In genomic region chr1:1306070-1306660, GRCh38 we compare ENCODE assay signal across 8 cellular contexts. TPM values are rescaled to one million over a fixed set of nuclear protein-coding genes. Genes with fewer than 3 reads are reported as not detected.
A peak's percentile ranks its signal among the peaks of the same experiment; 100 is the strongest.
DNase-seq lines count a peak whose midpoint lies in the region; ATAC-seq and TF ChIP-seq lines count a peak whose summit lies in the region.

No MANE protein-coding gene starts in this region.

- peaks cover 11% of the 10 kb centered on the region for H4K20me1 ChIP-seq in PC-3 (ENCODE audit: low read length)

- no peak overlapping the region for H3K27ac ChIP-seq in PC-3 (ENCODE audit: low read length)
- H3K27ac ChIP-seq in effector memory CD4-positive, alpha-beta T cell (ENCODE audit: insufficient read depth, low read length, poor library complexity, severe bottlenecking): peak overlapping the region; percentile 48
- H3K27ac ChIP-seq in prostate gland: peak overlapping the region; percentile 36 to 55

- peak overlapping the region; percentile 93 for H3K4me2 ChIP-seq in PC-3 (ENCODE audit: low read length)

- H3K9me3 ChIP-seq in PC-3 (ENCODE audit: low read length) (no peaks in the 10 kb centered on the region), prostate gland (no peaks in the 10 kb centered on the region)
- no peaks in the 10 kb centered on the region for H3K9me3 ChIP-seq in effector memory CD4-positive, alpha-beta T cell (ENCODE audit: control insufficient read depth, low read length)

- H2AFZ ChIP-seq in PC-3 (ENCODE audit: low read length): no peak overlapping the region

- H3K27me3 ChIP-seq in PC-3 (ENCODE audit: low read length): no peaks in the 10 kb centered on the region
- no peaks in the 10 kb centered on the region for H3K27me3 ChIP-seq in effector memory CD4-positive, alpha-beta T cell (replicated peaks; ENCODE audit: control insufficient read depth, insufficient read depth, low read length, poor library complexity, severe bottlenecking)
- no peaks in the 10 kb centered on the region for H3K27me3 ChIP-seq in prostate gland (replicated peaks; ENCODE audit: insufficient read depth)

- ATAC-seq in PC-3: no peak
- no peak for ATAC-seq in GM18867 (IDR thresholded peaks at IDR 0.05; ENCODE audit: unreplicated experiment)
- no peak for ATAC-seq in left colon

- H3K9me2 ChIP-seq in PC-3 (replicated peaks; ENCODE audit: low read length): no peaks in the 10 kb centered on the region

- peaks cover 65% of the 10 kb centered on the region for H3K79me2 ChIP-seq in PC-3 (ENCODE audit: low read length)

- no peak overlapping the region for H3K9ac ChIP-seq in PC-3 (ENCODE audit: low read length)

- DNase-seq in DMS53 (lab: John Stamatoyannopoulos, UW) (peak; percentile 40), DMS53 treated with DMSO at 0.1 percent for 48 hours (lab: John Stamatoyannopoulos, UW; ENCODE audit: unreplicated experiment) (no peak), PC-3 (no peak), prostate gland (ENCODE audit: low spot score) (no peak), left colon (no peak), CD1c-positive myeloid dendritic cell (ENCODE audit: extremely low spot score) (no peak)
- DNase-seq in effector memory CD4-positive, alpha-beta T cell: no peak

- peak overlapping the region; percentile 97 for H3K4me3 ChIP-seq in PC-3 (ENCODE audit: low read length)
- peak overlapping the region; percentile 19 for H3K4me3 ChIP-seq in effector memory CD4-positive, alpha-beta T cell (ENCODE audit: insufficient read depth, low read depth, low read length, poor library complexity, severe bottlenecking)
- no peak overlapping the region for H3K4me3 ChIP-seq in prostate gland

- no TSS peak for BruUV-seq in PC-3 (replicated peaks; lab: Mats Ljungman, UMichigan)

- TF ChIP-seq CTCF in PC-3 (conservative IDR thresholded peaks at IDR 0.05; ENCODE audit: low read depth, low read length) (peak; percentile 45), prostate gland (IDR thresholded peaks at IDR 0.05) (no peak)

- TF ChIP-seq POLR2A in prostate gland (IDR thresholded peaks at IDR 0.05): no peak

- H3K4me1 ChIP-seq in PC-3 (ENCODE audit: insufficient read depth, low read length) (peaks cover 33% of the 10 kb centered on the region), prostate gland (replicated peaks) (peaks cover 40% of the 10 kb centered on the region)
- H3K4me1 ChIP-seq in effector memory CD4-positive, alpha-beta T cell (ENCODE audit: control insufficient read depth, insufficient read depth, low read length, poor library complexity, severe bottlenecking): peaks cover 35% of the 10 kb centered on the region

- CTCF ChIA-PET in PC-3 (lab: Charles Lee): no interaction called here

- intact Hi-C loops in PC-3 (cut with micrococcal nuclease): no loop called here
- intact Hi-C loops in prostate gland (cut with DNase I): loop anchor here (5.0 kb wide), 1 partner anchor 41 kb away; the partner anchor contains the start of gene DVL1
- intact Hi-C loops in left colon (cut with DNase I, micrococcal nuclease): no loop called here

- H3K36me3 ChIP-seq in PC-3 (ENCODE audit: low read depth, low read length): peaks cover 2% of the 10 kb centered on the region; the same call in 1 of the 2 replicates
- H3K36me3 ChIP-seq in effector memory CD4-positive, alpha-beta T cell (ENCODE audit: control insufficient read depth, insufficient read depth, low read length): peaks cover 11% of the 10 kb centered on the region
- H3K36me3 ChIP-seq in prostate gland: peaks cover 0 to 2% of the 10 kb centered on the region in 2 donors

- 27% methylated on average over 8 of the region's 11 CpGs for WGBS in prostate gland

- no peaks in the 10 kb centered on the region for H3F3A ChIP-seq in PC-3 (ENCODE audit: low read length, unreplicated experiment)

- POLR2A ChIA-PET in PC-3 (lab: Charles Lee; ENCODE audit: unreplicated experiment): no interaction called here

RNA-seq across cellular contexts. Expression of gene ACAP3, which starts 1.6 kb away (rescaled TPM):
- total RNA-seq in PC-3 (2014; rRNA removed) (116 and 178 TPM in 2 replicates), prostate gland (10 to 100 TPM; 43.2 to 58.6 TPM), left colon (10 to 100 TPM; 49.2 to 58.7 TPM)

RNA-seq across cellular contexts. Expression of gene PUSL1, which starts 2.2 kb away (rescaled TPM):
- total RNA-seq in PC-3 (2014; rRNA removed): 132 and 142 TPM in 2 replicates
- total RNA-seq in prostate gland: 10 to 100 TPM; 30.6 to 36.9 TPM
- 10 to 100 TPM; 15.5 to 18.7 TPM for total RNA-seq in left colon

RNA-seq across cellular contexts. Expression of gene INTS11, which starts 18.3 kb away (rescaled TPM):
- total RNA-seq in PC-3 (2014; rRNA removed) (254 and 324 TPM in 2 replicates), prostate gland (100 to 1,000 TPM in 1 of 2 donors, 10 to 100 TPM in 1; 97.3 to 178 TPM), left colon (10 to 100 TPM; 80.6 to 94.2 TPM)

RNA-seq across cellular contexts. Expression of gene CPTP, which starts 18.4 kb away (rescaled TPM):
- total RNA-seq in PC-3 (2014; rRNA removed): 141 and 168 TPM in 2 replicates
- 10 to 100 TPM; 35.8 to 54.0 TPM for total RNA-seq in prostate gland
- 10 to 100 TPM; 67.3 to 86.7 TPM for total RNA-seq in left colon

RNA-seq across cellular contexts. Expression of gene TAS1R3, which starts 24.9 kb away (rescaled TPM):
- total RNA-seq in PC-3 (2014; rRNA removed) (1.9 and 4.3 TPM in 2 replicates), prostate gland (under 1 TPM in 1 of 2 donors, not detected in 1; 0.80 TPM), left colon (under 1 TPM; 0.67 to 0.89 TPM)

Comparison
In these comparisons a context has a peak if more than half of its experiments do, and no peak if none do; other contexts are left out.
1. H3K4me3 ChIP-seq: peak in PC-3 (single experiment) and effector memory CD4-positive, alpha-beta T cell (single experiment); none in prostate gland (0 of 2).